ENCODE assay signal across 17 cellular contexts in genomic region chr2:138435701-138436100, GRCh38.
A peak's percentile ranks its signal among the peaks of the same experiment; 100 is the strongest.
DNase-seq lines count a peak whose midpoint lies in the region; ATAC-seq and TF ChIP-seq lines count a peak whose summit lies in the region.
"Had no signal": no experiment of that assay in that cellular context is flagged by ENCODE, and none has a peak within 500 bp of the region (broad histone marks: within the 10 kb centered on the region; RNA-seq: fewer than 3 reads in every experiment).

No MANE protein-coding gene starts in this region.

- H3K18ac ChIP-seq in trophoblast cell (ENCODE audit: low read length): no peak overlapping the region

- WGBS in trophoblast cell (ENCODE audit: extremely low coverage, insufficient coverage, insufficient read length): no CpG with 5 or more reads among the region's 1 CpG
- WGBS in suprapubic skin: 59% methylated on average over 1 of the region's 1 CpG

- H3K4me2 ChIP-seq in trophoblast cell (ENCODE audit: low read length) (no peak overlapping the region), PC-3 (ENCODE audit: low read length) (no peak overlapping the region)
- H3K4me2 ChIP-seq: A549; BLaER1 treated with 17β-estradiol and CSF1 and Interleukin-3, amounts not matched to agents 10 nM and 100 nM had no signal

- H3K27me3 Mint-ChIP-seq in activated T-cell treated with anti-CD3 and anti-CD28 coated beads, Interleukin-2, amount 50 U/mL, for 72 hours (ENCODE audit: low read depth): peaks cover under 1% of the 10 kb centered on the region
- H3K27me3 Mint-ChIP-seq: B cell; CD4-positive, alpha-beta T cell had no signal

- H4K91ac ChIP-seq in trophoblast cell (ENCODE audit: low read depth, low read length): no peak overlapping the region

- TF ChIP-seq EP300 in suprapubic skin (IDR thresholded peaks at IDR 0.05): no peak

- CTCF ChIA-PET in PC-3 (lab: Charles Lee): no interaction called here

- H3K79me2 ChIP-seq in trophoblast cell (ENCODE audit: control insufficient read depth, insufficient read depth, low read length, poor library complexity): no peaks in the 10 kb centered on the region
- H3K79me2 ChIP-seq in PC-3 (ENCODE audit: low read length): no peaks in the 10 kb centered on the region

- H3K27ac ChIP-seq in VCaP (peak overlapping the region; percentile 2; the same call in 1 of the 2 replicates), trophoblast cell (ENCODE audit: low read depth, low read length) (no peak overlapping the region), suprapubic skin (peak overlapping the region; percentile 76), PC-3 (ENCODE audit: low read length) (no peak overlapping the region)
- H3K27ac ChIP-seq: 22Rv1; A549; BLaER1 treated with 17β-estradiol and CSF1 and Interleukin-3, amounts not matched to agents 10 nM and 100 nM; C4-2B had no signal

- intact Hi-C loops in PC-3 (cut with micrococcal nuclease): no loop called here

- no peaks in the 10 kb centered on the region for H3K36me3 Mint-ChIP-seq in activated T-cell treated with anti-CD3 and anti-CD28 coated beads, Interleukin-2, amount 50 U/mL, for 72 hours (ENCODE audit: insufficient read depth in 2 of 2)
- H3K36me3 Mint-ChIP-seq: CD8-positive, alpha-beta T cell had no signal

- H4K8ac ChIP-seq in trophoblast cell (ENCODE audit: low read depth, low read length): no peak overlapping the region

- H3K27me3 ChIP-seq in trophoblast cell (ENCODE audit: insufficient read depth, low read length) (no peaks in the 10 kb centered on the region), suprapubic skin (no peaks in the 10 kb centered on the region), PC-3 (ENCODE audit: low read length) (no peaks in the 10 kb centered on the region)
- H3K27me3 ChIP-seq: BLaER1 treated with 17β-estradiol and CSF1 and Interleukin-3, amounts not matched to agents 10 nM and 100 nM had no signal

- TF ChIP-seq CTCF in VCaP (conservative IDR thresholded peaks at IDR 0.05) (no peak), suprapubic skin (IDR thresholded peaks at IDR 0.05) (no peak), PC-3 (conservative IDR thresholded peaks at IDR 0.05; ENCODE audit: low read depth, low read length) (no peak)

- no peak overlapping the region for H3K4ac ChIP-seq in trophoblast cell (ENCODE audit: low read depth, low read length)

- no TSS peak for BruUV-seq in PC-3 (replicated peaks; lab: Mats Ljungman, UMichigan)

- peaks cover 19% of the 10 kb centered on the region for H3K79me1 ChIP-seq in trophoblast cell (ENCODE audit: low read length)

- H3K4me3 Mint-ChIP-seq in activated T-cell treated with anti-CD3 and anti-CD28 coated beads, Interleukin-2, amount 50 U/mL, for 72 hours: no peak overlapping the region
- H3K4me3 Mint-ChIP-seq: B cell; CD4-positive, alpha-beta T cell; CD8-positive, alpha-beta T cell had no signal

- H2AK5ac ChIP-seq in trophoblast cell (ENCODE audit: low read length): no peak overlapping the region

- no peak for TF ChIP-seq POLR2A in suprapubic skin (IDR thresholded peaks at IDR 0.05)

- no peak overlapping the region for H3K23ac ChIP-seq in trophoblast cell (ENCODE audit: low read length)

- no peak overlapping the region for H2BK120ac ChIP-seq in trophoblast cell (ENCODE audit: insufficient read depth, low read length, poor library complexity)

- H3K4me3 ChIP-seq in trophoblast cell (ENCODE audit: low read depth, low read length) (no peak overlapping the region), suprapubic skin (no peak overlapping the region), PC-3 (ENCODE audit: low read length) (no peak overlapping the region)
- H3K4me3 ChIP-seq: A549; BLaER1 treated with 17β-estradiol and CSF1 and Interleukin-3, amounts not matched to agents 10 nM and 100 nM had no signal

- H3K4me1 ChIP-seq in trophoblast cell (ENCODE audit: control insufficient read depth in 1 of 2, insufficient read depth in 2 of 2, low read length in 2 of 2): peaks cover 13 to 14% of the 10 kb centered on the region in 2 experiments
- H3K4me1 ChIP-seq in suprapubic skin: peaks cover 12% of the 10 kb centered on the region
- no peaks in the 10 kb centered on the region for H3K4me1 ChIP-seq in PC-3 (ENCODE audit: insufficient read depth, low read length)
- H3K4me1 ChIP-seq: BLaER1 treated with 17β-estradiol and CSF1 and Interleukin-3, amounts not matched to agents 10 nM and 100 nM had no signal

- no peak overlapping the region for H4K12ac ChIP-seq in trophoblast cell (ENCODE audit: low read depth, low read length)

- no peak for ATAC-seq in PC-3
- no peak for ATAC-seq in activated T-cell treated with anti-CD3 and anti-CD28 coated beads, Interleukin-2, amount 50 U/mL, for 72 hours (replicated peaks in 1 of 2)
- ATAC-seq: A549; CD8-positive, alpha-beta T cell had no signal

- H3K4me1 Mint-ChIP-seq in activated T-cell treated with anti-CD3 and anti-CD28 coated beads, Interleukin-2, amount 50 U/mL, for 72 hours (ENCODE audit: low read depth): no peaks in the 10 kb centered on the region
- H3K4me1 Mint-ChIP-seq: B cell had no signal

- no peak overlapping the region for H2BK12ac ChIP-seq in trophoblast cell (ENCODE audit: low read length)

- POLR2A ChIA-PET in PC-3 (lab: Charles Lee; ENCODE audit: unreplicated experiment): no interaction called here

- no peaks in the 10 kb centered on the region for H4K20me1 ChIP-seq in PC-3 (ENCODE audit: low read length)
- H4K20me1 ChIP-seq: BLaER1 treated with 17β-estradiol and CSF1 and Interleukin-3, amounts not matched to agents 10 nM and 100 nM had no signal

- no peaks in the 10 kb centered on the region for H3K9me2 ChIP-seq in PC-3 (replicated peaks; ENCODE audit: low read length)

- DNase-seq in trophoblast cell (peak; percentile 14 to 88), suprapubic skin (ENCODE audit: low spot score in 2 of 2) (no peak), PC-3 (no peak)
- DNase-seq in activated T-cell treated with anti-CD3 and anti-CD28 coated beads, Interleukin-2, amount 50 U/mL, for 72 hours: no peak
- DNase-seq: AML-193; Caco-2; Calu3; CD4-positive, alpha-beta T cell; CD8-positive, alpha-beta T cell; DMS79 treated with DMSO at 0.1 percent for 48 hours; GF-D8 had no signal

- no peak overlapping the region for H3K14ac ChIP-seq in trophoblast cell (ENCODE audit: low read length)

- H3K9ac ChIP-seq in trophoblast cell (ENCODE audit: low read length) (no peak overlapping the region), PC-3 (ENCODE audit: low read length) (no peak overlapping the region)
- H3K9ac ChIP-seq: BLaER1 treated with 17β-estradiol and CSF1 and Interleukin-3, amounts not matched to agents 10 nM and 100 nM had no signal

- H2BK5ac ChIP-seq in trophoblast cell (ENCODE audit: low read depth, low read length, poor library complexity): no peak overlapping the region

- H3K9me3 Mint-ChIP-seq in activated T-cell treated with anti-CD3 and anti-CD28 coated beads, Interleukin-2, amount 50 U/mL, for 72 hours: no peaks in the 10 kb centered on the region
- H3K9me3 Mint-ChIP-seq: CD4-positive, alpha-beta T cell; CD8-positive, alpha-beta T cell had no signal

- H3K36me3 ChIP-seq in trophoblast cell (ENCODE audit: control insufficient read depth in 1 of 2, insufficient read depth in 2 of 2, low read length in 2 of 2) (no peaks in the 10 kb centered on the region), suprapubic skin (no peaks in the 10 kb centered on the region), PC-3 (ENCODE audit: low read depth, low read length) (no peaks in the 10 kb centered on the region)
- H3K36me3 ChIP-seq: BLaER1 treated with 17β-estradiol and CSF1 and Interleukin-3, amounts not matched to agents 10 nM and 100 nM had no signal

- H3K9me3 ChIP-seq in trophoblast cell (ENCODE audit: insufficient read depth, low read depth, low read length) (no peaks in the 10 kb centered on the region), suprapubic skin (no peaks in the 10 kb centered on the region), PC-3 (ENCODE audit: low read length) (no peaks in the 10 kb centered on the region)
- H3K9me3 ChIP-seq: A549; BLaER1 treated with 17β-estradiol and CSF1 and Interleukin-3, amounts not matched to agents 10 nM and 100 nM; Caco-2 had no signal

- H3K27ac Mint-ChIP-seq in activated T-cell treated with anti-CD3 and anti-CD28 coated beads, Interleukin-2, amount 50 U/mL, for 72 hours: no peak overlapping the region
- H3K27ac Mint-ChIP-seq: B cell; CD4-positive, alpha-beta T cell; CD8-positive, alpha-beta T cell had no signal

- H2AFZ ChIP-seq in trophoblast cell (ENCODE audit: insufficient read depth, low read length, poor library complexity) (no peak overlapping the region), PC-3 (ENCODE audit: low read length) (no peak overlapping the region)

- no peaks in the 10 kb centered on the region for H3F3A ChIP-seq in PC-3 (ENCODE audit: low read length, unreplicated experiment)

Comparison
In these comparisons a context has a peak if more than half of its experiments do, and no peak if none do; other contexts are left out.
1. H3K27ac ChIP-seq: peak in VCaP (single experiment) and suprapubic skin (single experiment); none in trophoblast cell (single experiment) and PC-3 (single experiment).
2. DNase-seq: peak in trophoblast cell (2 of 2); none in suprapubic skin (0 of 2), PC-3 (single experiment) and activated T-cell treated with anti-CD3 and anti-CD28 coated beads, Interleukin-2, amount 50 U/mL, for 72 hours (0 of 2).